Comparison of ENCODE assay signal across 24 cellular contexts in the genomic region with DNA sequence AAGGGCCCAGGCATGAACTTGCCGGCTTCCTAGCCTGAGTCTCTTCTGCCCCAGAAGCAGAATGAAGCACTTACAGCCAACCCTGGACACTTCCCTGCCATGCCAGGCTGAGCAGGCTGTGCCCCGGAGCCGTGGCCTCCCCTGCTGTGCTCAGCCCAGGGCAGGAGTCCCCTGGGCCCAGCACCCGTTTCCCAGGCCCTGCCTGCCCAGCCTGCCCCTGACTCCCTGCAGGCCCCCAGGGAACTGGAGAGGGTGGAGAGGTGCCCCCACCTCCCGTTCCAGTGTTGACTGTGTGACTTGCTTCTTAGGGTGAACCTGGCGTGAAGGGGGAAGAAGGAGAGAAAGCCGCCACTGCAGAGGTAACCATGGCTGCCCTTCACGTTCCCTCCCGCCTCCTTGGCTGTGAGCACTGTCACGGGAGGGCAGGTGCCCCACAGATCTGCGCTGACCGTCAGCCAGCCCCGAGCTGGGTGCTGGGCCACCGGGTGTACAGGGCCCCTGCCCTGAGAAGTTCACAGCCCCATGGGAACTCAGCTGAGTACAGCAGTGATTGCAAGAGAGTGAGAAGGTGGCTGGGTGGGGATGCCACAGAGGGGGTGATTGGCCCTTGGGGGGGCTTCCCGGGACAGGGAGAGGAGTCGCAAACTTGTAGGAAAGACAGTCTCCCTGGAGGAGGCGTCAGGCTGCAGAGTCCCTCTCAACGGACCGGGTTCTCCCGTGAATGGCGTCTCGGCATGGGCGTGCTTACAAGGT.
DNase-seq lines count a peak whose midpoint lies in the region; ATAC-seq and TF ChIP-seq lines count a peak whose summit lies in the region.
"Had no signal": no experiment of that assay in that cellular context is flagged by ENCODE, and none has a peak within 500 bp of the region (broad histone marks: within the 10 kb centered on the region; RNA-seq: fewer than 3 reads in every experiment).

No MANE protein-coding gene starts in this region.

- no peaks in the 10 kb centered on the region for H3F3A ChIP-seq in SK-N-SH (replicated peaks; ENCODE audit: insufficient read depth)

- H3K4me2 ChIP-seq in SK-N-SH: no peak overlapping the region

- TF ChIP-seq EP300 in SK-N-SH (IDR thresholded peaks at IDR 0.05; ENCODE audit: borderline replicate concordance in 1 of 2, low read depth in 1 of 2, low read length in 1 of 2) (no peak), suprapubic skin (IDR thresholded peaks at IDR 0.05) (no peak)

- H2AFZ ChIP-seq in SK-N-SH (ENCODE audit: low read depth): no peak overlapping the region

- H3K9me2 ChIP-seq in SK-N-SH: no peaks in the 10 kb centered on the region

- CTCF ChIA-PET in SK-N-SH (lab: Yijun Ruan, JAX): interaction anchor here (0.6 to 5.9 kb wide), 6 partner anchors 10 to 726 kb away, joined by 3 to 47 read pairs (median 3); no protein-coding TSS in a partner anchor

- ATAC-seq in SK-N-SH treated with all-trans-retinoic acid at 6 μM for 48 hours (no peak; the same call in 2 of the 3 replicates), HG03342 (IDR thresholded peaks at IDR 0.05; ENCODE audit: unreplicated experiment) (no peak)
- ATAC-seq: K562, mucosa of descending colon had no signal

- H3K27me3 ChIP-seq in SK-N-SH (ENCODE audit: insufficient read depth): peaks cover 19% of the 10 kb centered on the region
- H3K27me3 ChIP-seq in suprapubic skin: peaks cover 19% of the 10 kb centered on the region
- H3K27me3 ChIP-seq: ascending aorta, MG63 had no signal

- TF ChIP-seq CTCF in SK-N-SH (IDR thresholded peaks at IDR 0.05): no peak
- TF ChIP-seq CTCF in GM13977 (IDR thresholded peaks at IDR 0.05; ENCODE audit: extremely low read depth, insufficient read depth, missing control alignments): no peak
- no peak for TF ChIP-seq CTCF in suprapubic skin (IDR thresholded peaks at IDR 0.05)

- POLR2A ChIA-PET in SK-N-SH (lab: Yijun Ruan, JAX): no interaction called here

- DNase-seq in SK-N-SH: peak; percentile 50
- DNase-seq in GM13977 (ENCODE audit: low spot score): peak; percentile 9
- DNase-seq in ecto neural progenitor cell (ENCODE audit: low spot score): peak; percentile 40
- DNase-seq in suprapubic skin (ENCODE audit: low spot score in 2 of 2): peak; percentile 40 to 70
- no peak for DNase-seq in stimulated activated naive CD4-positive, alpha-beta T cell (lab: John Stamatoyannopoulos, UW)
- DNase-seq in DMS153 treated with DMSO at 0.1 percent for 48 hours (lab: John Stamatoyannopoulos, UW; ENCODE audit: unreplicated experiment): no peak
- DNase-seq: activated CD4-positive, alpha-beta T cell treated with anti-CD3 and anti-CD28 coated beads, Interleukin-2, amount 50 U/mL, for 4 hours; central memory CD4-positive, alpha-beta T cell; COR-L47; erythroblast; foreskin fibroblast; left ventricle myocardium inferior; MG63; mucosa of descending colon; NCI-H1417 treated with DMSO at 0.1 percent for 48 hours; NCI-H524 had no signal

- H3K9me3 ChIP-seq in SK-N-SH (no peaks in the 10 kb centered on the region), suprapubic skin (no peaks in the 10 kb centered on the region)
- H3K9me3 ChIP-seq: ascending aorta, left ventricle myocardium inferior, MG63, mucosa of descending colon, prostate gland had no signal

- H3K27ac ChIP-seq in SK-N-SH (ENCODE audit: low read depth in 2 of 2, low read length in 1 of 2) (no peak overlapping the region), suprapubic skin (no peak overlapping the region)
- H3K27ac ChIP-seq: 22Rv1, ascending aorta, left ventricle myocardium inferior, prostate gland, SK-N-MC, VCaP had no signal

- no peak overlapping the region for H3K9ac ChIP-seq in SK-N-SH

- no peak for TF ChIP-seq RAD21 in SK-N-SH (IDR thresholded peaks at IDR 0.05; ENCODE audit: low read length)

- H4K20me1 ChIP-seq in SK-N-SH (ENCODE audit: insufficient read depth): no peaks in the 10 kb centered on the region

- no peak overlapping the region for H3K4me3 ChIP-seq in SK-N-SH (ENCODE audit: low read depth in 2 of 2, low read length in 1 of 2)
- no peak overlapping the region for H3K4me3 ChIP-seq in suprapubic skin
- H3K4me3 ChIP-seq: ascending aorta, K562, left ventricle myocardium inferior, MG63, mucosa of descending colon, prostate gland, SK-N-MC had no signal

- H3K79me2 ChIP-seq in SK-N-SH (ENCODE audit: insufficient read depth): no peaks in the 10 kb centered on the region

- in situ Hi-C loops in GM13977 (cut with MboI; ENCODE audit: low pct_unique_long_range_greater_than_20kb, low sequenced_read_pairs, unreplicated experiment): no loop called here

- 78% methylated on average over 23 of the region's 23 CpGs for WGBS in SK-N-SH (ENCODE audit: low lambda C conversion rate)
- 89% methylated on average over 19 of the region's 23 CpGs for WGBS in suprapubic skin

- H3K36me3 ChIP-seq in SK-N-SH (replicated peaks in 1 of 2; ENCODE audit: control insufficient read depth in 1 of 2, insufficient read depth in 2 of 2, low read length in 1 of 2): no peaks in the 10 kb centered on the region
- H3K36me3 ChIP-seq in suprapubic skin: no peaks in the 10 kb centered on the region
- H3K36me3 ChIP-seq: ascending aorta, left ventricle myocardium inferior, MG63, prostate gland had no signal

- no peaks in the 10 kb centered on the region; a peak in 1 of 4 replicates for H3K4me1 ChIP-seq in SK-N-SH (ENCODE audit: control insufficient read depth in 1 of 2, insufficient read depth in 2 of 2, low read depth in 1 of 2, low read length in 1 of 2)
- H3K4me1 ChIP-seq in suprapubic skin: no peaks in the 10 kb centered on the region
- H3K4me1 ChIP-seq: ascending aorta, left ventricle myocardium inferior, prostate gland had no signal

- TF ChIP-seq POLR2A in suprapubic skin (IDR thresholded peaks at IDR 0.05): no peak

TF ChIP-seq in SK-N-SH, 30 proteins besides CTCF, POLR2A, EP300 and RAD21 (continues in another document):
- TF ChIP-seq NRF1 (IDR thresholded peaks at IDR 0.05; ENCODE audit: low read depth, low read length): no peak
- TF ChIP-seq POLR2AphosphoS5 (IDR thresholded peaks at IDR 0.05; ENCODE audit: low read depth, low read length): no peak
- TF ChIP-seq, protein P1, sequence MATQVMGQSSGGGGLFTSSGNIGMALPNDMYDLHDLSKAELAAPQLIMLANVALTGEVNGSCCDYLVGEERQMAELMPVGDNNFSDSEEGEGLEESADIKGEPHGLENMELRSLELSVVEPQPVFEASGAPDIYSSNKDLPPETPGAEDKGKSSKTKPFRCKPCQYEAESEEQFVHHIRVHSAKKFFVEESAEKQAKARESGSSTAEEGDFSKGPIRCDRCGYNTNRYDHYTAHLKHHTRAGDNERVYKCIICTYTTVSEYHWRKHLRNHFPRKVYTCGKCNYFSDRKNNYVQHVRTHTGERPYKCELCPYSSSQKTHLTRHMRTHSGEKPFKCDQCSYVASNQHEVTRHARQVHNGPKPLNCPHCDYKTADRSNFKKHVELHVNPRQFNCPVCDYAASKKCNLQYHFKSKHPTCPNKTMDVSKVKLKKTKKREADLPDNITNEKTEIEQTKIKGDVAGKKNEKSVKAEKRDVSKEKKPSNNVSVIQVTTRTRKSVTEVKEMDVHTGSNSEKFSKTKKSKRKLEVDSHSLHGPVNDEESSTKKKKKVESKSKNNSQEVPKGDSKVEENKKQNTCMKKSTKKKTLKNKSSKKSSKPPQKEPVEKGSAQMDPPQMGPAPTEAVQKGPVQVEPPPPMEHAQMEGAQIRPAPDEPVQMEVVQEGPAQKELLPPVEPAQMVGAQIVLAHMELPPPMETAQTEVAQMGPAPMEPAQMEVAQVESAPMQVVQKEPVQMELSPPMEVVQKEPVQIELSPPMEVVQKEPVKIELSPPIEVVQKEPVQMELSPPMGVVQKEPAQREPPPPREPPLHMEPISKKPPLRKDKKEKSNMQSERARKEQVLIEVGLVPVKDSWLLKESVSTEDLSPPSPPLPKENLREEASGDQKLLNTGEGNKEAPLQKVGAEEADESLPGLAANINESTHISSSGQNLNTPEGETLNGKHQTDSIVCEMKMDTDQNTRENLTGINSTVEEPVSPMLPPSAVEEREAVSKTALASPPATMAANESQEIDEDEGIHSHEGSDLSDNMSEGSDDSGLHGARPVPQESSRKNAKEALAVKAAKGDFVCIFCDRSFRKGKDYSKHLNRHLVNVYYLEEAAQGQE (IDR thresholded peaks at IDR 0.05; ENCODE audit: low read depth, low read length): no peak

TF ChIP-seq in SK-N-SH treated with all-trans-retinoic acid at 6 μM for 48 hours, 23 proteins besides CTCF, POLR2A, EP300 and RAD21 (continues in another document):
- no peak for TF ChIP-seq ZC3H10 (CRISPR knock-in tag; IDR thresholded peaks at IDR 0.05)
- no peak for TF ChIP-seq ISL1 (CRISPR knock-in tag; IDR thresholded peaks at IDR 0.05)
- no peak for TF ChIP-seq GLIS3 (CRISPR knock-in tag; IDR thresholded peaks at IDR 0.05)
- TF ChIP-seq, protein P2, sequence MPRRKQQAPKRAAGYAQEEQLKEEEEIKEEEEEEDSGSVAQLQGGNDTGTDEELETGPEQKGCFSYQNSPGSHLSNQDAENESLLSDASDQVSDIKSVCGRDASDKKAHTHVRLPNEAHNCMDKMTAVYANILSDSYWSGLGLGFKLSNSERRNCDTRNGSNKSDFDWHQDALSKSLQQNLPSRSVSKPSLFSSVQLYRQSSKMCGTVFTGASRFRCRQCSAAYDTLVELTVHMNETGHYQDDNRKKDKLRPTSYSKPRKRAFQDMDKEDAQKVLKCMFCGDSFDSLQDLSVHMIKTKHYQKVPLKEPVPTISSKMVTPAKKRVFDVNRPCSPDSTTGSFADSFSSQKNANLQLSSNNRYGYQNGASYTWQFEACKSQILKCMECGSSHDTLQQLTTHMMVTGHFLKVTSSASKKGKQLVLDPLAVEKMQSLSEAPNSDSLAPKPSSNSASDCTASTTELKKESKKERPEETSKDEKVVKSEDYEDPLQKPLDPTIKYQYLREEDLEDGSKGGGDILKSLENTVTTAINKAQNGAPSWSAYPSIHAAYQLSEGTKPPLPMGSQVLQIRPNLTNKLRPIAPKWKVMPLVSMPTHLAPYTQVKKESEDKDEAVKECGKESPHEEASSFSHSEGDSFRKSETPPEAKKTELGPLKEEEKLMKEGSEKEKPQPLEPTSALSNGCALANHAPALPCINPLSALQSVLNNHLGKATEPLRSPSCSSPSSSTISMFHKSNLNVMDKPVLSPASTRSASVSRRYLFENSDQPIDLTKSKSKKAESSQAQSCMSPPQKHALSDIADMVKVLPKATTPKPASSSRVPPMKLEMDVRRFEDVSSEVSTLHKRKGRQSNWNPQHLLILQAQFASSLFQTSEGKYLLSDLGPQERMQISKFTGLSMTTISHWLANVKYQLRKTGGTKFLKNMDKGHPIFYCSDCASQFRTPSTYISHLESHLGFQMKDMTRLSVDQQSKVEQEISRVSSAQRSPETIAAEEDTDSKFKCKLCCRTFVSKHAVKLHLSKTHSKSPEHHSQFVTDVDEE (CRISPR knock-in tag; IDR thresholded peaks at IDR 0.05): no peak

Comparison
In these comparisons a context has a peak if more than half of its experiments do, and no peak if none do; other contexts are left out.
1. DNase-seq: peak in SK-N-SH (single experiment), GM13977 (single experiment), ecto neural progenitor cell (single experiment) and suprapubic skin (2 of 2); none in stimulated activated naive CD4-positive, alpha-beta T cell (0 of 6) and DMS153 treated with DMSO at 0.1 percent for 48 hours (single experiment).